ENCODE assay signal across 24 cellular contexts in genomic region chr7:19455508-19456132, GRCh38.
DNase-seq lines count a peak whose midpoint lies in the region; ATAC-seq and TF ChIP-seq lines count a peak whose summit lies in the region.
"Had no signal": no experiment of that assay in that cellular context is flagged by ENCODE, and none has a peak within 500 bp of the region (broad histone marks: within the 10 kb centered on the region; RNA-seq: fewer than 3 reads in every experiment).

No MANE protein-coding gene starts in this region.

- TF ChIP-seq POLR2A in spleen (IDR thresholded peaks at IDR 0.05), result no peak

- TF ChIP-seq CTCF in WTC11 (IDR thresholded peaks at IDR 0.05) (no peak), epithelial cell of esophagus (IDR thresholded peaks at IDR 0.05; ENCODE audit: insufficient read depth, low read depth, low read length, missing control alignments) (no peak), retinal pigment epithelial cell (conservative IDR thresholded peaks at IDR 0.05; ENCODE audit: low read depth, low read length) (no peak), spleen (IDR thresholded peaks at IDR 0.05 in 8 of 11, conservative IDR thresholded peaks at IDR 0.05 in 3 of 11) (no peak)

- no peaks in the 10 kb centered on the region for H3K27me3 ChIP-seq in spleen (replicated peaks in 1 of 7)

- H3K4me1 Mint-ChIP-seq in WTC11, result peaks cover 5% of the 10 kb centered on the region; the same call in 1 of the 2 replicates
- H3K4me1 Mint-ChIP-seq in stimulated activated naive B cell treated with anti-CD40 and anti-IgM and Interleukin-4, amounts not matched to agents 10 μg/mL and 1 μg/mL and 100 μg/mL, for 72 hours, result no peaks in the 10 kb centered on the region
- H3K4me1 Mint-ChIP-seq: CD14-positive monocyte, IgD-negative memory B cell had no signal

- POLR2A ChIA-PET in WTC11 (lab: Charles Lee), result no interaction called here

- peak; percentile 60 for ATAC-seq in WTC11
- ATAC-seq in stimulated activated naive B cell treated with anti-CD40 and anti-IgM and Interleukin-4, amounts not matched to agents 10 μg/mL and 1 μg/mL and 100 μg/mL, for 72 hours (replicated peaks), result no peak
- ATAC-seq: Panc1 had no signal

- H3K4me1 ChIP-seq in spleen, result no peaks in the 10 kb centered on the region
- H3K4me1 ChIP-seq: BE2C had no signal

- no peak overlapping the region for H3K27ac Mint-ChIP-seq in WTC11
- no peak overlapping the region for H3K27ac Mint-ChIP-seq in stimulated activated naive B cell treated with anti-CD40 and anti-IgM and Interleukin-4, amounts not matched to agents 10 μg/mL and 1 μg/mL and 100 μg/mL, for 72 hours
- H3K27ac Mint-ChIP-seq: IgD-negative memory B cell had no signal

- CTCF ChIA-PET in WTC11 (lab: Charles Lee), result no interaction called here

- no peaks in the 10 kb centered on the region for H3K36me3 ChIP-seq in spleen
- H3K36me3 ChIP-seq: BE2C had no signal

- peaks cover 26% of the 10 kb centered on the region for H3K9me3 Mint-ChIP-seq in WTC11
- H3K9me3 Mint-ChIP-seq in stimulated activated naive B cell treated with anti-CD40 and anti-IgM and Interleukin-4, amounts not matched to agents 10 μg/mL and 1 μg/mL and 100 μg/mL, for 72 hours, result peaks cover 6 to 13% of the 10 kb centered on the region in 2 donors

- peaks cover 0 to 22% (median 2%) of the 10 kb centered on the region in 8 donors for H3K9me3 ChIP-seq in spleen
- H3K9me3 ChIP-seq: BE2C had no signal

- DNase-seq in NCI-H748 (lab: John Stamatoyannopoulos, UW; ENCODE audit: unreplicated experiment) (peak; percentile 28), NCI-H748 treated with DMSO at 0.1 percent for 48 hours (lab: John Stamatoyannopoulos, UW) (no peak), WTC11 (ENCODE audit: low spot score) (no peak), epithelial cell of esophagus (ENCODE audit: low read depth) (peak; percentile 7), retinal pigment epithelial cell (ENCODE audit: low read depth) (peak; percentile 7), spleen (no peak), islet precursor cell (no peak)
- DNase-seq in stimulated activated naive B cell treated with anti-CD40 and anti-IgM and Interleukin-4, amounts not matched to agents 10 μg/mL and 1 μg/mL and 100 μg/mL, for 72 hours, result no peak
- DNase-seq: BE2C, Calu3, DMS79 treated with DMSO at 0.1 percent for 48 hours, H7, NCI-H1048, NCI-H1417 treated with DMSO at 0.1 percent for 48 hours, NCI-H1930, NCI-H2171, NCI-H226, NCI-H524, SHP77 treated with DMSO at 0.1 percent for 48 hours had no signal

- no peaks in the 10 kb centered on the region for H3K27me3 Mint-ChIP-seq in WTC11 (ENCODE audit: low read depth)
- no peaks in the 10 kb centered on the region for H3K27me3 Mint-ChIP-seq in stimulated activated naive B cell treated with anti-CD40 and anti-IgM and Interleukin-4, amounts not matched to agents 10 μg/mL and 1 μg/mL and 100 μg/mL, for 72 hours
- H3K27me3 Mint-ChIP-seq: IgD-negative memory B cell had no signal

- H3K4me3 ChIP-seq in epithelial cell of esophagus (ENCODE audit: low read length) (no peak overlapping the region), retinal pigment epithelial cell (ENCODE audit: low read length) (no peak overlapping the region), spleen (no peak overlapping the region)

- no peak overlapping the region for H3K27ac ChIP-seq in spleen
- H3K27ac ChIP-seq: 22Rv1, HL-60 had no signal

- 52 to 87% (median 56%) methylated on average over 2 to 3 of the region's 3 CpGs for WGBS in spleen, 5 donors

- intact Hi-C loops in spleen (cut with DNase I; ENCODE audit: low total_unique reads), result no loop called here

- H3K4me3 Mint-ChIP-seq in WTC11, result no peak overlapping the region
- no peak overlapping the region for H3K4me3 Mint-ChIP-seq in stimulated activated naive B cell treated with anti-CD40 and anti-IgM and Interleukin-4, amounts not matched to agents 10 μg/mL and 1 μg/mL and 100 μg/mL, for 72 hours
- H3K4me3 Mint-ChIP-seq: CD14-positive monocyte, IgD-negative memory B cell had no signal

- H3K36me3 Mint-ChIP-seq in WTC11, result peaks cover 12% of the 10 kb centered on the region; the same call in 1 of the 2 replicates
- H3K36me3 Mint-ChIP-seq in stimulated activated naive B cell treated with anti-CD40 and anti-IgM and Interleukin-4, amounts not matched to agents 10 μg/mL and 1 μg/mL and 100 μg/mL, for 72 hours, result no peaks in the 10 kb centered on the region
- H3K36me3 Mint-ChIP-seq: CD14-positive monocyte, IgD-negative memory B cell had no signal

TF ChIP-seq in WTC11, 78 proteins besides CTCF, POLR2A, EP300 and RAD21 (continues in another document):
- TF ChIP-seq OVOL2 (CRISPR knock-in tag; IDR thresholded peaks at IDR 0.05; ENCODE audit: borderline replicate concordance) (no peak), MAX (CRISPR knock-in tag; IDR thresholded peaks at IDR 0.05) (no peak), MYBL2 (CRISPR knock-in tag; IDR thresholded peaks at IDR 0.05) (no peak), ZNF512 (CRISPR knock-in tag; IDR thresholded peaks at IDR 0.05; ENCODE audit: borderline replicate concordance) (no peak), ATF6 (CRISPR knock-in tag; IDR thresholded peaks at IDR 0.05) (no peak), CBFB (CRISPR knock-in tag; IDR thresholded peaks at IDR 0.05; ENCODE audit: low read depth) (no peak), FOXP4 (CRISPR knock-in tag; IDR thresholded peaks at IDR 0.05) (no peak), PRDM15 (CRISPR knock-in tag; IDR thresholded peaks at IDR 0.05) (no peak)

Comparison
In these comparisons a context has a peak if more than half of its experiments do, and no peak if none do; other contexts are left out.
1. DNase-seq: peak in NCI-H748 (single experiment), epithelial cell of esophagus (single experiment) and retinal pigment epithelial cell (single experiment); none in NCI-H748 treated with DMSO at 0.1 percent for 48 hours (single experiment), WTC11 (single experiment), stimulated activated naive B cell treated with anti-CD40 and anti-IgM and Interleukin-4, amounts not matched to agents 10 μg/mL and 1 μg/mL and 100 μg/mL, for 72 hours (single experiment), spleen (single experiment) and islet precursor cell (single experiment).